2 cellular contexts compared by ENCODE assay signal in the genomic region with DNA sequence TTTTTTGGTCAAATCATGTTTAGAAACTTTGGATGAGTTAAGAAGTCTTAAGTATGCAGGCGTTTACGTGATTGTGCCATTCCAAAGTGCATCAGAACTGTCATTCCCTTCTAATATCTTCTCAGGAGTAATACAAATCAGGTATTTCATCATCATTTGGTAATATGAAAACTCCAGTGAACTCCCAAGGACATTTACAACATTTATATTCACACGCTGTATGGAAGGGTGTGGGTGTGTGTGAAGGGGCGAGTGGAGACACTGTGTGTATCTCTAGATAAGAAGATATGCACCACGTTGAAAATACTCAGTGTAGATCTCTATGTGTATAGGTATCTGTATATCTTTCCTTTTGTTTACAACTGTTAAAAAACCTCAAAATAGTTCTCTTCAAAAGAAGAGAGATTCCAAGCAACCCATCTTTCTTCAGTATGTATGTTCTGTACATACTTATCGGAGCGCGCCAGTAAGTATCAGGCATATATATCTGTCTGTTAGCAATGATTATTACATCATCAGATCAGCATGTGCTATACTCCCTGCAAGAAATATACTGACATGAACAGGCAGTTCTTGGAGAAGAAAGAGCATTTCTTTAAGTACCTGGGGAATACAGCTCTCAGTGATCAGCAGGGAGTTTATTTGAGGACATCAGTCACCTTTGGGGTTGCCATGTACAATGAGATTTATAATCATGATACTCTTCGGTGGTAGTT.
TF ChIP-seq lines count a peak whose summit lies in the region.

No MANE protein-coding gene starts in this region.

TF ChIP-seq in HEK293, 187 proteins besides CTCF, POLR2A, EP300 and RAD21:
- 0 out of 2 replicates have a peak, but pooled peaks have one; percentile 26 for TF ChIP-seq ZFHX2 (tag by site-specific recombination; conservative IDR thresholded peaks at IDR 0.05)
- no peak for TF ChIP-seq ZNF548 (tag by site-specific recombination; IDR thresholded peaks at IDR 0.05)

TF ChIP-seq in GM12878, 131 proteins besides CTCF, POLR2A, EP300 and RAD21:
- TF ChIP-seq ZNF384 (IDR thresholded peaks at IDR 0.05; ENCODE audit: borderline replicate concordance, low read depth, low read length) (no peak), KDM1A (IDR thresholded peaks at IDR 0.05; ENCODE audit: borderline replicate concordance) (no peak), SIN3A (IDR thresholded peaks at IDR 0.05; ENCODE audit: low read depth, low read length) (no peak), SUPT20H (IDR thresholded peaks at IDR 0.05; ENCODE audit: borderline replicate concordance, control insufficient read depth, low read depth, low read length) (no peak), NRF1 (conservative IDR thresholded peaks at IDR 0.05; ENCODE audit: low read depth, low read length) (no peak), MTA3 (IDR thresholded peaks at IDR 0.05; ENCODE audit: borderline replicate concordance, low read length) (no peak), RAD51 (IDR thresholded peaks at IDR 0.05) (no peak), ZNF24 (IDR thresholded peaks at IDR 0.05) (no peak), DPF2 (IDR thresholded peaks at IDR 0.05) (no peak), MEF2B (IDR thresholded peaks at IDR 0.05; ENCODE audit: partially characterized antibody, poor library complexity, severe bottlenecking) (no peak), JUNB (IDR thresholded peaks at IDR 0.05) (no peak), IKZF1 (conservative IDR thresholded peaks at IDR 0.05) (no peak), BMI1 (IDR thresholded peaks at IDR 0.05; ENCODE audit: borderline replicate concordance) (no peak), STAT3 (IDR thresholded peaks at IDR 0.05; ENCODE audit: low read depth, low read length) (no peak), CHD2 (IDR thresholded peaks at IDR 0.05; ENCODE audit: borderline replicate concordance, low read depth, low read length) (no peak), FOXK2 (IDR thresholded peaks at IDR 0.05) (no peak), TARDBP (IDR thresholded peaks at IDR 0.05; ENCODE audit: borderline replicate concordance) (no peak)
- TF ChIP-seq, protein P1, sequence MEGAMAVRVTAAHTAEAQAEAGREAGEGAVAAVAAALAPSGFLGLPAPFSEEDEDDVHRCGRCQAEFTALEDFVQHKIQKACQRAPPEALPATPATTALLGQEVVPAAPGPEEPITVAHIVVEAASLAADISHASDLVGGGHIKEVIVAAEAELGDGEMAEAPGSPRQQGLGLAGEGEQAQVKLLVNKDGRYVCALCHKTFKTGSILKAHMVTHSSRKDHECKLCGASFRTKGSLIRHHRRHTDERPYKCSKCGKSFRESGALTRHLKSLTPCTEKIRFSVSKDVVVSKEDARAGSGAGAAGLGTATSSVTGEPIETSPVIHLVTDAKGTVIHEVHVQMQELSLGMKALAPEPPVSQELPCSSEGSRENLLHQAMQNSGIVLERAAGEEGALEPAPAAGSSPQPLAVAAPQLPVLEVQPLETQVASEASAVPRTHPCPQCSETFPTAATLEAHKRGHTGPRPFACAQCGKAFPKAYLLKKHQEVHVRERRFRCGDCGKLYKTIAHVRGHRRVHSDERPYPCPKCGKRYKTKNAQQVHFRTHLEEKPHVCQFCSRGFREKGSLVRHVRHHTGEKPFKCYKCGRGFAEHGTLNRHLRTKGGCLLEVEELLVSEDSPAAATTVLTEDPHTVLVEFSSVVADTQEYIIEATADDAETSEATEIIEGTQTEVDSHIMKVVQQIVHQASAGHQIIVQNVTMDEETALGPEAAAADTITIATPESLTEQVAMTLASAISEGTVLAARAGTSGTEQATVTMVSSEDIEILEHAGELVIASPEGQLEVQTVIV (IDR thresholded peaks at IDR 0.05; ENCODE audit: borderline replicate concordance, partially characterized antibody): no peak
- TF ChIP-seq, protein P2, sequence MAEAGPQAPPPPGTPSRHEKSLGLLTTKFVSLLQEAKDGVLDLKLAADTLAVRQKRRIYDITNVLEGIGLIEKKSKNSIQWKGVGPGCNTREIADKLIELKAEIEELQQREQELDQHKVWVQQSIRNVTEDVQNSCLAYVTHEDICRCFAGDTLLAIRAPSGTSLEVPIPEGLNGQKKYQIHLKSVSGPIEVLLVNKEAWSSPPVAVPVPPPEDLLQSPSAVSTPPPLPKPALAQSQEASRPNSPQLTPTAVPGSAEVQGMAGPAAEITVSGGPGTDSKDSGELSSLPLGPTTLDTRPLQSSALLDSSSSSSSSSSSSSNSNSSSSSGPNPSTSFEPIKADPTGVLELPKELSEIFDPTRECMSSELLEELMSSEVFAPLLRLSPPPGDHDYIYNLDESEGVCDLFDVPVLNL (IDR thresholded peaks at IDR 0.05; ENCODE audit: low read depth, low read length): no peak
